Comparison of ENCODE assay signal across 9 cellular contexts in genomic region chr16:12257926-12258561, GRCh38.
DNase-seq lines count a peak whose midpoint lies in the region; ATAC-seq lines count a peak whose summit lies in the region.
"Had no signal": no experiment of that assay in that cellular context is flagged by ENCODE, and none has a peak within 500 bp of the region (broad histone marks: within the 10 kb centered on the region; RNA-seq: fewer than 3 reads in every experiment).

No MANE protein-coding gene starts in this region.

- ATAC-seq in activated naive CD4-positive, alpha-beta T cell treated with anti-CD3 and anti-CD28 coated beads, Interleukin-2, amount 50 U/mL, for 72 hours, result no peak
- ATAC-seq in GM19351 (IDR thresholded peaks at IDR 0.05; ENCODE audit: unreplicated experiment) (no peak), GM21526 (IDR thresholded peaks at IDR 0.05; ENCODE audit: low FRiP score, unreplicated experiment) (no peak)

- peaks cover 9% of the 10 kb centered on the region for H3K4me1 Mint-ChIP-seq in activated naive CD4-positive, alpha-beta T cell treated with anti-CD3 and anti-CD28 coated beads, Interleukin-2, amount 50 U/mL, for 24 hours

- H3K9me3 Mint-ChIP-seq in activated naive CD4-positive, alpha-beta T cell treated with anti-CD3 and anti-CD28 coated beads, Interleukin-2, amount 50 U/mL, for 24 hours, result no peaks in the 10 kb centered on the region
- no peaks in the 10 kb centered on the region for H3K9me3 Mint-ChIP-seq in activated naive CD4-positive, alpha-beta T cell treated with anti-CD3 and anti-CD28 coated beads, Interleukin-2, amount 50 U/mL, for 72 hours
- H3K9me3 Mint-ChIP-seq: immature natural killer cell had no signal

- DNase-seq in activated naive CD4-positive, alpha-beta T cell treated with anti-CD3 and anti-CD28 coated beads, Interleukin-2, amount 50 U/mL, for 72 hours (ENCODE audit: low spot score in 2 of 2), result no peak
- peak; percentile 89 to 94 for DNase-seq in NCI-H526 (lab: John Stamatoyannopoulos, UW)
- DNase-seq in head of caudate nucleus, result peak in 23 of 42 donors; percentile 4 to 64 (median 28)
- peak; percentile 47 for DNase-seq in ureter (ENCODE audit: low spot score)
- no peak for DNase-seq in CD1c-positive myeloid dendritic cell (ENCODE audit: extremely low spot score)
- DNase-seq: immature natural killer cell had no signal

- no peak overlapping the region for H3K4me3 Mint-ChIP-seq in activated naive CD4-positive, alpha-beta T cell treated with anti-CD3 and anti-CD28 coated beads, Interleukin-2, amount 50 U/mL, for 24 hours
- H3K4me3 Mint-ChIP-seq: immature natural killer cell had no signal

- H3K27me3 Mint-ChIP-seq in activated naive CD4-positive, alpha-beta T cell treated with anti-CD3 and anti-CD28 coated beads, Interleukin-2, amount 50 U/mL, for 24 hours, result no peaks in the 10 kb centered on the region

- intact Hi-C loops in head of caudate nucleus (cut with DNase I), result no loop called here

- H3K27ac Mint-ChIP-seq in activated naive CD4-positive, alpha-beta T cell treated with anti-CD3 and anti-CD28 coated beads, Interleukin-2, amount 50 U/mL, for 24 hours, result peak overlapping the region; percentile 25
- H3K27ac Mint-ChIP-seq in activated naive CD4-positive, alpha-beta T cell treated with anti-CD3 and anti-CD28 coated beads, Interleukin-2, amount 50 U/mL, for 72 hours, result peak overlapping the region in 1 of 2 donors; percentile 56
- H3K27ac Mint-ChIP-seq: immature natural killer cell had no signal

- no peaks in the 10 kb centered on the region for H3K36me3 Mint-ChIP-seq in activated naive CD4-positive, alpha-beta T cell treated with anti-CD3 and anti-CD28 coated beads, Interleukin-2, amount 50 U/mL, for 24 hours
- no peaks in the 10 kb centered on the region for H3K36me3 Mint-ChIP-seq in activated naive CD4-positive, alpha-beta T cell treated with anti-CD3 and anti-CD28 coated beads, Interleukin-2, amount 50 U/mL, for 72 hours

Comparison
In these comparisons a context has a peak if more than half of its experiments do, and no peak if none do; other contexts are left out.
1. DNase-seq: peak in NCI-H526 (2 of 2), head of caudate nucleus (23 of 42) and ureter (single experiment); none in activated naive CD4-positive, alpha-beta T cell treated with anti-CD3 and anti-CD28 coated beads, Interleukin-2, amount 50 U/mL, for 72 hours (0 of 2) and CD1c-positive myeloid dendritic cell (single experiment).